In genomic region chr4:39134674-39135073, GRCh38 we compare ENCODE assay signal across 10 cellular contexts. TPM values are rescaled to one million over a fixed set of nuclear protein-coding genes. Genes with fewer than 3 reads are reported as not detected.
DNase-seq lines count a peak whose midpoint lies in the region; FAIRE-seq and TF ChIP-seq lines count a peak whose summit lies in the region.
"Had no signal": no experiment of that assay in that cellular context is flagged by ENCODE, and none has a peak within 500 bp of the region (broad histone marks: within the 10 kb centered on the region; RNA-seq: fewer than 3 reads in every experiment).

No MANE protein-coding gene starts in this region.

- H3K36me3 Mint-ChIP-seq in T-helper 1 cell treated with Interleukin-12 subunit alpha and Interleukin-12 subunit beta and Interleukin-4 antibody, amounts not matched to agents 30 μg/mL and 1 μg/mL, for 36 hours (ENCODE audit: low read depth), result peaks cover 18% of the 10 kb centered on the region

- no peak overlapping the region for H3K9ac ChIP-seq in endothelial cell of umbilical vein (replicated peaks; ENCODE audit: extremely low read depth, insufficient read depth, low read length)

- no peaks in the 10 kb centered on the region for H3K79me2 ChIP-seq in endothelial cell of umbilical vein (ENCODE audit: control insufficient read depth, insufficient read depth, low read length)

- CTCF ChIA-PET in endothelial cell of umbilical vein (lab: Charles Lee), result interaction anchor here (0.5 to 5.6 kb wide), 58 partner anchors 9 to 377 kb away, joined by 3 to 87 read pairs (median 4); partner anchors contain the start of gene TLR10

- H3K27me3 ChIP-seq in endothelial cell of umbilical vein (ENCODE audit: control insufficient read depth in 2 of 2, insufficient read depth in 2 of 2, low read length in 2 of 2) (no peaks in the 10 kb centered on the region), small intestine (ENCODE audit: control insufficient read depth in 2 of 2, insufficient read depth in 2 of 2, low read length in 2 of 2) (no peaks in the 10 kb centered on the region)

- H3K36me3 ChIP-seq in endothelial cell of umbilical vein (ENCODE audit: control insufficient read depth in 2 of 2, extremely low read depth in 1 of 2, insufficient read depth in 2 of 2, low read length in 2 of 2), result no peaks in the 10 kb centered on the region
- H3K36me3 ChIP-seq in small intestine (ENCODE audit: control insufficient read depth in 2 of 2, insufficient read depth in 2 of 2, low read length in 2 of 2), result no peaks in the 10 kb centered on the region
- H3K36me3 ChIP-seq: thoracic aorta had no signal

- H3K4me1 Mint-ChIP-seq in T-helper 1 cell treated with Interleukin-12 subunit alpha and Interleukin-12 subunit beta and Interleukin-4 antibody, amounts not matched to agents 30 μg/mL and 1 μg/mL, for 36 hours (ENCODE audit: low read depth), result peaks cover 15% of the 10 kb centered on the region

- POLR2A ChIA-PET in endothelial cell of umbilical vein (lab: Charles Lee), result no interaction called here

- H3K27ac ChIP-seq in endothelial cell of umbilical vein (ENCODE audit: insufficient read depth, low read depth, low read length), result no peak overlapping the region
- H3K27ac ChIP-seq in small intestine (ENCODE audit: low read depth in 1 of 2, low read length in 1 of 2), result no peak overlapping the region
- H3K27ac ChIP-seq: thoracic aorta had no signal

- TF ChIP-seq CTCF in endothelial cell of umbilical vein (IDR thresholded peaks at IDR 0.05; ENCODE audit: extremely low read depth in 1 of 2, insufficient read depth in 1 of 2, low read depth in 1 of 2, low read length in 2 of 2), result no peak

- no peak for FAIRE-seq in endothelial cell of umbilical vein (lab: Jason Lieb, UNC)
- no peak for FAIRE-seq in small intestine (lab: Jason Lieb, UNC)

- no peak overlapping the region for H3K4me3 Mint-ChIP-seq in T-helper 1 cell treated with Interleukin-12 subunit alpha and Interleukin-12 subunit beta and Interleukin-4 antibody, amounts not matched to agents 30 μg/mL and 1 μg/mL, for 36 hours
- H3K4me3 Mint-ChIP-seq: naive thymus-derived CD8-positive, alpha-beta T cell had no signal

- H3K27ac Mint-ChIP-seq in T-helper 1 cell treated with Interleukin-12 subunit alpha and Interleukin-12 subunit beta and Interleukin-4 antibody, amounts not matched to agents 30 μg/mL and 1 μg/mL, for 36 hours, result peak overlapping the region; percentile 37

- H2AFZ ChIP-seq in endothelial cell of umbilical vein (ENCODE audit: low read depth, low read length), result no peak overlapping the region

- no peaks in the 10 kb centered on the region for H3K9me3 Mint-ChIP-seq in T-helper 1 cell treated with Interleukin-12 subunit alpha and Interleukin-12 subunit beta and Interleukin-4 antibody, amounts not matched to agents 30 μg/mL and 1 μg/mL, for 36 hours

- no TSS peak for BruUV-seq in endothelial cell of umbilical vein (replicated peaks; lab: Mats Ljungman, UMichigan)

- TF ChIP-seq POLR2A in endothelial cell of umbilical vein (IDR thresholded peaks at IDR 0.05; ENCODE audit: low read depth, low read length), result no peak

- no peaks in the 10 kb centered on the region for H3K9me1 ChIP-seq in endothelial cell of umbilical vein (replicated peaks; ENCODE audit: control insufficient read depth, extremely low read depth, insufficient read depth, low read length)

- no peaks in the 10 kb centered on the region for H4K20me1 ChIP-seq in endothelial cell of umbilical vein (replicated peaks; ENCODE audit: control insufficient read depth, extremely low read depth, insufficient read depth, low read length)

- dilution Hi-C loops in endothelial cell of umbilical vein (cut with MboI; ENCODE audit: extremely low pct_ligation_motif_present, low sequenced_read_pairs), result no loop called here

- intact Hi-C loops in endothelial cell of umbilical vein (cut with micrococcal nuclease), result loop anchor here (1.0 to 10.0 kb wide), 4 partner anchors 190 to 375 kb away; no protein-coding TSS in a partner anchor

- H3K4me2 ChIP-seq in endothelial cell of umbilical vein (ENCODE audit: insufficient read depth, low read length), result no peak overlapping the region

- H3K4me1 ChIP-seq in endothelial cell of umbilical vein (ENCODE audit: control insufficient read depth, extremely low read depth, insufficient read depth, low read length), result no peaks in the 10 kb centered on the region
- H3K4me1 ChIP-seq in small intestine (ENCODE audit: control insufficient read depth in 2 of 2, insufficient read depth in 1 of 2, low read depth in 1 of 2, low read length in 1 of 2), result no peaks in the 10 kb centered on the region

- H3K4me3 ChIP-seq in endothelial cell of umbilical vein (replicated peaks in 1 of 3; ENCODE audit: insufficient read depth in 1 of 3, low read depth in 1 of 3, low read length in 3 of 3) (no peak overlapping the region), small intestine (ENCODE audit: low read depth in 1 of 2, low read length in 2 of 2) (no peak overlapping the region)

- no peaks in the 10 kb centered on the region for H3K27me3 Mint-ChIP-seq in T-helper 1 cell treated with Interleukin-12 subunit alpha and Interleukin-12 subunit beta and Interleukin-4 antibody, amounts not matched to agents 30 μg/mL and 1 μg/mL, for 36 hours (ENCODE audit: low read depth)
- H3K27me3 Mint-ChIP-seq: naive thymus-derived CD8-positive, alpha-beta T cell had no signal

- 28 to 62% (median 43%) methylated on average over 1 of the region's 1 CpG for WGBS in small intestine, 3 donors

- DNase-seq in T-helper 1 cell, result no peak
- peak; percentile 11 for DNase-seq in NCI-H345 (lab: John Stamatoyannopoulos, UW)
- peak; percentile 16 for DNase-seq in endothelial cell of umbilical vein (ENCODE audit: low read depth, low spot score)
- DNase-seq in small intestine, result peak; percentile 9
- no peak for DNase-seq in NCI-H2171 (lab: John Stamatoyannopoulos, UW)
- DNase-seq in KG1 (lab: John Stamatoyannopoulos, UW), result no peak
- DNase-seq in NCI-H446 treated with DMSO at 0.1 percent for 48 hours (lab: John Stamatoyannopoulos, UW), result no peak

- no peaks in the 10 kb centered on the region for H3K9me3 ChIP-seq in endothelial cell of umbilical vein (replicated peaks; ENCODE audit: control insufficient read depth, insufficient read depth, low read length)
- H3K9me3 ChIP-seq in small intestine (ENCODE audit: control insufficient read depth, low read depth), result no peaks in the 10 kb centered on the region
- H3K9me3 ChIP-seq: thoracic aorta had no signal

TF ChIP-seq in endothelial cell of umbilical vein, 7 proteins besides CTCF, POLR2A, EP300 and RAD21:
- TF ChIP-seq MAX (IDR thresholded peaks at IDR 0.05; ENCODE audit: insufficient read depth, insufficient read length) (no peak), EZH2 (IDR thresholded peaks at IDR 0.05; ENCODE audit: borderline replicate concordance, low read depth, low read length, severe bottlenecking) (no peak), FOS (IDR thresholded peaks at IDR 0.05; ENCODE audit: borderline replicate concordance, insufficient read depth, low read length) (no peak), POLR2AphosphoS5 (IDR thresholded peaks at IDR 0.05; ENCODE audit: insufficient read depth, low read depth, low read length) (no peak), JUN (IDR thresholded peaks at IDR 0.05; ENCODE audit: borderline replicate concordance, insufficient read depth, insufficient read length, low read depth) (no peak)

RNA-seq across cellular contexts. Expression of gene WDR19, which starts 47.7 kb away (rescaled TPM):
- 28.2 and 32.7 TPM in 2 replicates for total RNA-seq in endothelial cell of umbilical vein
- polyA plus RNA-seq in endothelial cell of umbilical vein, result 27.0 and 27.1 TPM in 2 replicates
- polyA plus RNA-seq in endothelial cell of umbilical vein (2011; cell fraction: cytosol; rRNA removed), result 17.2 and 24.0 TPM in 2 replicates
- polyA plus RNA-seq in endothelial cell of umbilical vein (2011; cell fraction: nucleus; rRNA removed), result 159 and 165 TPM in 2 replicates
- polyA plus RNA-seq in endothelial cell of umbilical vein (2012), result 20.1 and 24.0 TPM in 2 replicates
- 35.9 and 36.1 TPM in 2 replicates for polyA minus RNA-seq in endothelial cell of umbilical vein
- polyA minus RNA-seq in endothelial cell of umbilical vein (2011; cell fraction: cytosol; rRNA and poly(A)+ RNA removed), result 8.5 TPM
- polyA minus RNA-seq in endothelial cell of umbilical vein (2011; cell fraction: nucleus; rRNA and poly(A)+ RNA removed), result 51.3 and 68.6 TPM in 2 replicates
- polyA plus RNA-seq in small intestine, result 10 to 100 TPM in 1 of 3 donors, 1 to 10 TPM in 2; 3.4 to 12.5 (median 5.9) TPM

Comparison
In these comparisons a context has a peak if more than half of its experiments do, and no peak if none do; other contexts are left out.
1. DNase-seq: peak in NCI-H345 (single experiment), endothelial cell of umbilical vein (single experiment) and small intestine (single experiment); none in T-helper 1 cell (0 of 5), NCI-H2171 (single experiment), KG1 (single experiment) and NCI-H446 treated with DMSO at 0.1 percent for 48 hours (single experiment).